8 cellular contexts compared by ENCODE assay signal in the genomic region with DNA sequence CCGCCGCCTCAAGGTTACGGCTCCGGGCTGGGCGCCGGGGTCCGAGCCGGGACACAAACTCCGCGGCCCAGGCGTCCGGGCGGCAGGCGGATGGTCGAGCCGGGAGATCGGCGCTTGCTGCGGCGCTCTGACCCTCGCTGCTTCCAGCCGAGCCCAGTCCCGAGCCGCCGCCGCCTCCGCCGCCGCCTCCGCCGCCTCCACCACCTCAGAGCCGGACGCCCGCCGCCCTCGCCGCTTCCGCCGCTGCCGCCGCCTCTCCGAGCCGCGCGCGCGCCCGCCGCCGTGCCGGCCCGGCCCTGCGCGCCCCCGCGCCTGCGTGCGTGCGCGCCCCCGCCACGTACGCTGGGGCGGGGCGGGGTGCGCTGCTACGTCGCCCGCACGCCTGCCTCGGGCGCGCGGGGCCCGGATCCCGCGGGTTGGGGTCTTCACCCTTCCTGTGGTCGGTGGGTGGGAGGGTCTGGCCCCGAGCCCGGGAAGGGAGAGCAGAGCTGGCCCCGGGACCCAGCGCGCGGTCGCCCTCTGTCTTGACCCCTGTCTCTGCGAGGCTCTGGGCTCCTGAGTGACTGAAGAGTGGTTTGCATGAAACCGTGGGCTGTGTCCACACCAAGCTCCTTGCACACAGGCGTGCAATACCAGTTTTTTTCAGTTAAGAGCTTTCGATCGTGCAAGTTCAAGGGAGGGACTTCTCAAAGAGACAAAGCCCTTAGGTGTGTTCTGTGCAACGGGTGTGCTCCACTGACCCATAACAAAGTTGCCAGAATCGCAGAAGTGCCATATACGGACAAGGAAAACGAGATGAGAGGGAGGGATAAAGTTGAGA. TPM values are rescaled to one million over a fixed set of nuclear protein-coding genes. Genes with fewer than 3 reads are reported as not detected.
A peak's percentile ranks its signal among the peaks of the same experiment; 100 is the strongest.
DNase-seq lines count a peak whose midpoint lies in the region; ATAC-seq and TF ChIP-seq lines count a peak whose summit lies in the region.

SMURF1 (minus strand) TSS at position 256 of the 820 bp plus-strand sequence. CDS start 328 bp downstream, outside the sequence.

- peak within 1 kb of the TSS; percentile 81 for H3K4me3 ChIP-seq in kidney epithelial cell (ENCODE audit: low read depth, low read length)

- no peaks in the 10 kb centered on the region for H3K27me3 ChIP-seq in kidney epithelial cell (ENCODE audit: control insufficient read depth, insufficient read depth, low read length)

- DNase-seq in NCI-H1694 treated with DMSO at 0.1 percent for 48 hours (lab: John Stamatoyannopoulos, UW) (peak; percentile 38), NCI-H1694 (lab: John Stamatoyannopoulos, UW) (no peak), NCI-H1930 (lab: John Stamatoyannopoulos, UW) (peak; percentile 50 to 87), cerebellar cortex (ENCODE audit: low spot score) (peak; percentile 54), kidney epithelial cell (ENCODE audit: low read depth) (no peak)
- peak; percentile 38 for DNase-seq in activated CD4-positive, CD25-positive, alpha-beta regulatory T cell treated with anti-CD3 and anti-CD28 coated beads, Interleukin-2, amount 50 U/mL, for 16 hours (ENCODE audit: low read depth, low spot score)
- DNase-seq in stimulated activated CD4-positive, alpha-beta T cell treated with anti-CD3 and anti-CD28 coated beads, Interleukin-15, amount 100 ng/mL, for 1 hour (ENCODE audit: low read depth in 1 of 2, low spot score in 1 of 2), result peak; percentile 51 to 62

- no peaks in the 10 kb centered on the region for H3K36me3 ChIP-seq in kidney epithelial cell (ENCODE audit: control insufficient read depth, insufficient read depth, low read length)

- TF ChIP-seq CTCF in kidney epithelial cell (IDR thresholded peaks at IDR 0.05; ENCODE audit: insufficient read depth, low read length, poor library complexity, severe bottlenecking), result no peak

- peak; percentile 88 for ATAC-seq in HG02678 (IDR thresholded peaks at IDR 0.05; ENCODE audit: unreplicated experiment)

RNA-seq across cellular contexts. Expression of gene SMURF1, which starts in this region (rescaled TPM):
- 51.3 and 55.1 TPM in 2 replicates for total RNA-seq in kidney epithelial cell

Comparison
In these comparisons a context has a peak if more than half of its experiments do, and no peak if none do; other contexts are left out.
1. DNase-seq: peak in NCI-H1694 treated with DMSO at 0.1 percent for 48 hours (single experiment), NCI-H1930 (2 of 2), activated CD4-positive, CD25-positive, alpha-beta regulatory T cell treated with anti-CD3 and anti-CD28 coated beads, Interleukin-2, amount 50 U/mL, for 16 hours (single experiment), cerebellar cortex (single experiment) and stimulated activated CD4-positive, alpha-beta T cell treated with anti-CD3 and anti-CD28 coated beads, Interleukin-15, amount 100 ng/mL, for 1 hour (2 of 2); none in NCI-H1694 (single experiment) and kidney epithelial cell (single experiment).